In the genomic region with DNA sequence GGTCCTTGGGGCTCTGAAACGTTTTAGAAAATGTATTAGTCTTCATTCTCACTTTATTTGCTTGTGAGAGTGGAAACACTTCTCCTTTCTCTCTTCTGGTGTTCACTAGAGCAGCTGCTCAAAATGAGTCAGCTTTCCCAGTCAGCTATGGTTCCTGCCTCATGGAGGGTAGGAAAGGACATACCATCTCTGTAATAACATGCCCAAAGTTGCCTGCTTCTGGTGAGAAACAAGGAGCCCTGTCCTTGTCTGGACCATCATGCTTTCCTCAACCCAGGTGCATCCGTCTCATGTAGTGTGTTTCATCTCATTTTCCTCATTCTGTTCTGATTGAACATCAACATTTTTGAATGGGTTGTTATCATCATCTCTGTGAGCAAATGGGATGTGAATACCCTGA, we compare ENCODE assay signal across 9 cellular contexts. TPM values are rescaled to one million over a fixed set of nuclear protein-coding genes. Genes with fewer than 3 reads are reported as not detected.
DNase-seq lines count a peak whose midpoint lies in the region; ATAC-seq and TF ChIP-seq lines count a peak whose summit lies in the region.
"Had no signal": no experiment of that assay in that cellular context is flagged by ENCODE, and none has a peak within 500 bp of the region (broad histone marks: within the 10 kb centered on the region; RNA-seq: fewer than 3 reads in every experiment).

No MANE protein-coding gene starts in this region.

- H3K36me3 ChIP-seq in ovary: no peaks in the 10 kb centered on the region
- H3K36me3 ChIP-seq: cardiac muscle cell had no signal

- H3K27ac ChIP-seq in ovary: no peak overlapping the region
- H3K27ac ChIP-seq: cardiac muscle cell had no signal

- peak; percentile 57 for ATAC-seq in GM18868 (IDR thresholded peaks at IDR 0.05; ENCODE audit: unreplicated experiment)
- ATAC-seq in HG02642 (IDR thresholded peaks at IDR 0.05; ENCODE audit: poor library complexity, unreplicated experiment): peak; percentile 73

- TF ChIP-seq CTCF in ovary (IDR thresholded peaks at IDR 0.05): no peak

- no peak for TF ChIP-seq EP300 in ovary (IDR thresholded peaks at IDR 0.05)

- H3K9me3 Mint-ChIP-seq in T-helper 2 cell treated with Interferon-gamma antibody and Interleukin-4, amounts not matched to agents 5 μg/mL and 100 μg/mL, for 36 hours: no peaks in the 10 kb centered on the region
- H3K9me3 Mint-ChIP-seq in immature natural killer cell: peaks cover 0 to 16% (median 8%) of the 10 kb centered on the region in 6 donors

- DNase-seq in NOMO-1 treated with dmso at 0.1 percent for 144 hours (lab: John Stamatoyannopoulos, UW; ENCODE audit: unreplicated experiment) (peak; percentile 49), kidney tubule cell (ENCODE audit: low spot score) (peak; percentile 84), ovary (no peak), SHP77 (lab: John Stamatoyannopoulos, UW) (no peak), immature natural killer cell (no peak)
- no peak for DNase-seq in T-helper 2 cell treated with Interferon-gamma antibody and Interleukin-4, amounts not matched to agents 5 μg/mL and 100 μg/mL, for 36 hours (ENCODE audit: low spot score)

- no peak overlapping the region for H3K4me3 Mint-ChIP-seq in T-helper 2 cell treated with Interferon-gamma antibody and Interleukin-4, amounts not matched to agents 5 μg/mL and 100 μg/mL, for 36 hours
- H3K4me3 Mint-ChIP-seq in immature natural killer cell: no peak overlapping the region

- WGBS in ovary, 3 donors: 43 to 62% (median 44%) methylated on average over 2 of the region's 2 CpGs

- no peak for TF ChIP-seq POLR2A in ovary (IDR thresholded peaks at IDR 0.05)

- H3K27me3 ChIP-seq in ovary: no peaks in the 10 kb centered on the region
- H3K27me3 ChIP-seq: cardiac muscle cell had no signal

- intact Hi-C loops in ovary (cut with DNase I): no loop called here

- peaks cover 0 to 3% of the 10 kb centered on the region in 2 donors for H3K9me3 ChIP-seq in ovary

- no peaks in the 10 kb centered on the region for H3K4me1 ChIP-seq in ovary (ENCODE audit: insufficient read depth)

- no peak overlapping the region for H3K27ac Mint-ChIP-seq in T-helper 2 cell treated with Interferon-gamma antibody and Interleukin-4, amounts not matched to agents 5 μg/mL and 100 μg/mL, for 36 hours
- no peak overlapping the region for H3K27ac Mint-ChIP-seq in immature natural killer cell

- no peaks in the 10 kb centered on the region for H3K27me3 Mint-ChIP-seq in T-helper 2 cell treated with Interferon-gamma antibody and Interleukin-4, amounts not matched to agents 5 μg/mL and 100 μg/mL, for 36 hours (ENCODE audit: low read depth)
- H3K27me3 Mint-ChIP-seq in immature natural killer cell (ENCODE audit: low read depth in 3 of 3): peaks cover 0 to 1% (median 0%) of the 10 kb centered on the region in 3 donors

- H3K4me1 Mint-ChIP-seq in T-helper 2 cell treated with Interferon-gamma antibody and Interleukin-4, amounts not matched to agents 5 μg/mL and 100 μg/mL, for 36 hours (ENCODE audit: low read depth): peaks cover 1% of the 10 kb centered on the region
- H3K4me1 Mint-ChIP-seq in immature natural killer cell: no peaks in the 10 kb centered on the region

- peaks cover under 1% of the 10 kb centered on the region for H3K36me3 Mint-ChIP-seq in T-helper 2 cell treated with Interferon-gamma antibody and Interleukin-4, amounts not matched to agents 5 μg/mL and 100 μg/mL, for 36 hours (ENCODE audit: low read depth)
- H3K36me3 Mint-ChIP-seq in immature natural killer cell: no peaks in the 10 kb centered on the region

- H3K4me3 ChIP-seq in ovary: no peak overlapping the region
- H3K4me3 ChIP-seq: cardiac muscle cell had no signal

RNA-seq across cellular contexts. Expression of a gene that starts 17.1 kb away (rescaled TPM):
- total RNA-seq in ovary: not detected
- polyA plus RNA-seq in ovary: not detected
- not detected for polyA plus RNA-seq in immature natural killer cell
- total RNA-seq: cardiac muscle cell had no signal
- polyA plus RNA-seq: cardiac muscle cell had no signal

Comparison
In these comparisons a context has a peak if more than half of its experiments do, and no peak if none do; other contexts are left out.
1. DNase-seq: peak in NOMO-1 treated with dmso at 0.1 percent for 144 hours (single experiment) and kidney tubule cell (single experiment); none in ovary (0 of 5), T-helper 2 cell treated with Interferon-gamma antibody and Interleukin-4, amounts not matched to agents 5 μg/mL and 100 μg/mL, for 36 hours (single experiment), SHP77 (0 of 2) and immature natural killer cell (0 of 3).